In genomic region chr16:48972236-48972635, GRCh38 we compare ENCODE assay signal across 19 cellular contexts.
"Had no signal": no experiment of that assay in that cellular context is flagged by ENCODE, and none has a peak within 500 bp of the region (broad histone marks: within the 10 kb centered on the region; RNA-seq: fewer than 3 reads in every experiment).

No MANE protein-coding gene starts in this region.

- H3K4me1 ChIP-seq: colonic mucosa, heart left ventricle, psoas muscle, right lobe of liver, spleen, testis, tibial nerve, upper lobe of right lung had no signal

- DNase-seq: colonic mucosa; effector CD4-positive, alpha-beta T cell; heart left ventricle; hippocampal formation; kidney glomerular epithelial cell; naive thymus-derived CD4-positive, alpha-beta T cell; psoas muscle; retina; right lobe of liver; spleen; stimulated activated CD4-positive, alpha-beta T cell treated with anti-CD3 and anti-CD28 coated beads, Interleukin-15, amount 100 ng/mL, for 24 hours; stimulated activated CD4-positive, alpha-beta T cell treated with anti-CD3 and anti-CD28 coated beads, Interleukin-2, amount 100 ng/mL, for 24 hours; stimulated activated CD4-positive, alpha-beta T cell treated with anti-CD3 and anti-CD28 coated beads, Interleukin-4, amount 100 ng/mL, for 4 hours; stimulated activated naive B cell treated with anti-CD40 and anti-IgM and Interleukin-4, amounts not matched to agents 10 μg/mL and 1 μg/mL and 100 μg/mL, for 72 hours; stimulated activated naive CD8-positive, alpha-beta T cell treated with anti-CD3 and anti-CD28 coated beads, Interleukin-15, amount 100 ng/mL, for 72 hours; testis; upper lobe of right lung had no signal

- H3K36me3 ChIP-seq: colonic mucosa, heart left ventricle, neutrophil, right lobe of liver, spleen, tibial nerve, upper lobe of right lung had no signal

- H3K9me3 ChIP-seq: colonic mucosa, neutrophil, psoas muscle, right lobe of liver, spleen, testis, upper lobe of right lung had no signal

- ATAC-seq: heart left ventricle; naive thymus-derived CD4-positive, alpha-beta T cell; psoas muscle; stimulated activated naive B cell treated with anti-CD40 and anti-IgM and Interleukin-4, amounts not matched to agents 10 μg/mL and 1 μg/mL and 100 μg/mL, for 72 hours; stimulated activated naive CD8-positive, alpha-beta T cell treated with anti-CD3 and anti-CD28 coated beads, Interleukin-15, amount 100 ng/mL, for 72 hours; upper lobe of right lung had no signal

- H3K27me3 ChIP-seq: colonic mucosa, heart left ventricle, neutrophil, right lobe of liver, spleen, testis, tibial nerve, upper lobe of right lung had no signal

- H3K4me3 ChIP-seq: colonic mucosa, heart left ventricle, psoas muscle, right lobe of liver, spleen, testis, tibial nerve, upper lobe of right lung had no signal

- H3K27ac ChIP-seq: colonic mucosa, heart left ventricle, neutrophil, psoas muscle, right lobe of liver, spleen, testis, tibial nerve, upper lobe of right lung had no signal
